19 cellular contexts compared by ENCODE assay signal in genomic region chr13:107043016-107043957, GRCh38.
DNase-seq lines count a peak whose midpoint lies in the region; TF ChIP-seq lines count a peak whose summit lies in the region.
"Had no signal": no experiment of that assay in that cellular context is flagged by ENCODE, and none has a peak within 500 bp of the region (broad histone marks: within the 10 kb centered on the region; RNA-seq: fewer than 3 reads in every experiment).

No MANE protein-coding gene starts in this region.

- no peaks in the 10 kb centered on the region for H3K9me3 Mint-ChIP-seq in activated CD4-positive, alpha-beta T cell treated with anti-CD3 and anti-CD28 coated beads, Interleukin-2, amount 10 ng/mL, durations not matched to agents 24 days and 14 days

- no peak overlapping the region for H3K27ac Mint-ChIP-seq in activated CD4-positive, alpha-beta T cell treated with anti-CD3 and anti-CD28 coated beads, Interleukin-2, amount 10 ng/mL, durations not matched to agents 24 days and 14 days
- H3K27ac Mint-ChIP-seq: activated CD8-positive, alpha-beta T cell treated with anti-CD3 and anti-CD28 coated beads for 36 hours; activated naive CD8-positive, alpha-beta T cell; activated T-cell treated with anti-CD3 and anti-CD28 coated beads, Interleukin-2, amount 50 U/mL, for 72 hours; CD4-positive, alpha-beta memory T cell; effector memory CD8-positive, alpha-beta T cell; naive thymus-derived CD8-positive, alpha-beta T cell had no signal

- H3K4me3 ChIP-seq in testis (no peak overlapping the region), SJCRH30 (no peak overlapping the region)
- H3K4me3 ChIP-seq: prostate gland had no signal

- no peaks in the 10 kb centered on the region for H3K27me3 ChIP-seq in testis
- H3K27me3 ChIP-seq in SJCRH30, result no peaks in the 10 kb centered on the region

- H3K4me1 ChIP-seq in testis (no peaks in the 10 kb centered on the region), SJCRH30 (no peaks in the 10 kb centered on the region)
- H3K4me1 ChIP-seq: prostate gland had no signal

- 43 to 64% methylated on average over 5 to 8 of the region's 8 CpGs for WGBS in testis, 2 donors

- H3K27ac ChIP-seq in testis (no peak overlapping the region), SJCRH30 (no peak overlapping the region)
- H3K27ac ChIP-seq: prostate gland had no signal

- H3K9me3 ChIP-seq in testis (no peaks in the 10 kb centered on the region), SJCRH30 (replicated peaks) (no peaks in the 10 kb centered on the region)
- H3K9me3 ChIP-seq: prostate gland had no signal

- no peak for TF ChIP-seq POLR2A in testis (IDR thresholded peaks at IDR 0.05)

- DNase-seq in activated CD4-positive, alpha-beta T cell treated with anti-CD3 and anti-CD28 coated beads, Interleukin-2, amount 10 ng/mL, durations not matched to agents 24 days and 14 days, result peak; percentile 23
- no peak for DNase-seq in activated CD4-positive, alpha-beta T cell treated with anti-CD3 and anti-CD28 coated beads, Interleukin-2, amount 50 U/mL, for 48 hours
- peak; percentile 46 for DNase-seq in astrocyte of the hippocampus (ENCODE audit: low read depth, low spot score)
- peak; percentile 78 for DNase-seq in kidney tubule cell (ENCODE audit: low spot score)
- DNase-seq in testis, result peak; percentile 37
- no peak for DNase-seq in RKO (ENCODE audit: low spot score)
- DNase-seq in stimulated activated CD4-positive, alpha-beta T cell treated with anti-CD3 and anti-CD28 coated beads, Interleukin-4, amount 100 ng/mL, for 1 hour, result no peak
- no peak for DNase-seq in SJCRH30
- DNase-seq: activated CD8-positive, alpha-beta T cell treated with anti-CD3 and anti-CD28 coated beads for 36 hours; activated T-cell treated with anti-CD3 and anti-CD28 coated beads, Interleukin-2, amount 50 U/mL, for 72 hours; CD4-positive, alpha-beta memory T cell; DND-41; effector memory CD8-positive, alpha-beta T cell; naive thymus-derived CD8-positive, alpha-beta T cell; NCI-H187; stimulated activated naive CD4-positive, alpha-beta T cell had no signal

- H3K36me3 ChIP-seq in testis (ENCODE audit: low read depth, missing control alignments) (no peaks in the 10 kb centered on the region), SJCRH30 (no peaks in the 10 kb centered on the region)
- H3K36me3 ChIP-seq: prostate gland had no signal

- H3K27me3 Mint-ChIP-seq in activated CD4-positive, alpha-beta T cell treated with anti-CD3 and anti-CD28 coated beads, Interleukin-2, amount 10 ng/mL, durations not matched to agents 24 days and 14 days, result no peaks in the 10 kb centered on the region
- H3K27me3 Mint-ChIP-seq: activated CD8-positive, alpha-beta T cell treated with anti-CD3 and anti-CD28 coated beads for 36 hours; activated naive CD8-positive, alpha-beta T cell; CD4-positive, alpha-beta memory T cell; central memory CD8-positive, alpha-beta T cell; effector memory CD8-positive, alpha-beta T cell had no signal

- H3K4me3 Mint-ChIP-seq in activated CD4-positive, alpha-beta T cell treated with anti-CD3 and anti-CD28 coated beads, Interleukin-2, amount 10 ng/mL, durations not matched to agents 24 days and 14 days, result no peak overlapping the region
- H3K4me3 Mint-ChIP-seq: activated CD8-positive, alpha-beta T cell treated with anti-CD3 and anti-CD28 coated beads for 36 hours; activated naive CD8-positive, alpha-beta T cell; activated T-cell treated with anti-CD3 and anti-CD28 coated beads, Interleukin-2, amount 50 U/mL, for 72 hours; CD4-positive, alpha-beta memory T cell; central memory CD8-positive, alpha-beta T cell; effector memory CD8-positive, alpha-beta T cell; naive thymus-derived CD8-positive, alpha-beta T cell had no signal

- no peaks in the 10 kb centered on the region for H3K36me3 Mint-ChIP-seq in activated CD4-positive, alpha-beta T cell treated with anti-CD3 and anti-CD28 coated beads, Interleukin-2, amount 10 ng/mL, durations not matched to agents 24 days and 14 days (ENCODE audit: low read depth)
- H3K36me3 Mint-ChIP-seq: activated naive CD8-positive, alpha-beta T cell; CD4-positive, alpha-beta memory T cell; naive thymus-derived CD8-positive, alpha-beta T cell had no signal

- intact Hi-C loops in activated CD4-positive, alpha-beta T cell treated with anti-CD3 and anti-CD28 coated beads, Interleukin-2, amount 10 ng/mL, durations not matched to agents 24 days and 14 days (cut with micrococcal nuclease), result no loop called here
- intact Hi-C loops in testis (cut with DNase I; ENCODE audit: low total_unique reads), result no loop called here

- TF ChIP-seq CTCF in testis (IDR thresholded peaks at IDR 0.05), result no peak

- H3K4me1 Mint-ChIP-seq in activated CD4-positive, alpha-beta T cell treated with anti-CD3 and anti-CD28 coated beads, Interleukin-2, amount 10 ng/mL, durations not matched to agents 24 days and 14 days, result no peaks in the 10 kb centered on the region
- H3K4me1 Mint-ChIP-seq: CD4-positive, alpha-beta memory T cell; central memory CD8-positive, alpha-beta T cell; naive thymus-derived CD8-positive, alpha-beta T cell had no signal

Comparison
In these comparisons a context has a peak if more than half of its experiments do, and no peak if none do; other contexts are left out.
1. DNase-seq: peak in activated CD4-positive, alpha-beta T cell treated with anti-CD3 and anti-CD28 coated beads, Interleukin-2, amount 10 ng/mL, durations not matched to agents 24 days and 14 days (single experiment), astrocyte of the hippocampus (single experiment), kidney tubule cell (single experiment) and testis (single experiment); none in activated CD4-positive, alpha-beta T cell treated with anti-CD3 and anti-CD28 coated beads, Interleukin-2, amount 50 U/mL, for 48 hours (0 of 2), RKO (single experiment), stimulated activated CD4-positive, alpha-beta T cell treated with anti-CD3 and anti-CD28 coated beads, Interleukin-4, amount 100 ng/mL, for 1 hour (single experiment) and SJCRH30 (0 of 2).